Comparison of ENCODE assay signal across 8 cellular contexts in genomic region chr20:63653041-63653973, GRCh38. TPM values are rescaled to one million over a fixed set of nuclear protein-coding genes. Genes with fewer than 3 reads are reported as not detected.
A peak's percentile ranks its signal among the peaks of the same experiment; 100 is the strongest.
DNase-seq lines count a peak whose midpoint lies in the region; ATAC-seq and TF ChIP-seq lines count a peak whose summit lies in the region.

STMN3 (minus strand) TSS chr20:63653424; CDS start chr20:63653345, 79 bp downstream.

- no peaks in the 10 kb centered on the region for H3K36me3 Mint-ChIP-seq in endodermal cell (ENCODE audit: low read depth)

- peak within 1 kb of the TSS; percentile 89 for H3K9ac ChIP-seq in BLaER1
- H3K9ac ChIP-seq in HUES48 (ENCODE audit: low read depth, low read length), result peak within 1 kb of the TSS; percentile 56
- H3K9ac ChIP-seq in endodermal cell (ENCODE audit: extremely low read depth, low read length, poor library complexity, severe bottlenecking), result no peak within 1 kb of the TSS

- peak within 1 kb of the TSS; percentile 99 for H3K4me2 ChIP-seq in BLaER1

- peaks cover 68% of the 10 kb centered on the region for H3K4me1 ChIP-seq in BLaER1
- H3K4me1 ChIP-seq in HUES48 (ENCODE audit: control insufficient read depth, insufficient read depth, low read length), result peaks cover 8% of the 10 kb centered on the region
- no peaks in the 10 kb centered on the region for H3K4me1 ChIP-seq in endodermal cell (ENCODE audit: control insufficient read depth, insufficient read depth, low read length)

- H3K27ac ChIP-seq in BLaER1, result peak within 1 kb of the TSS; percentile 96
- H3K27ac ChIP-seq in HUES48 (ENCODE audit: low read depth, low read length), result peak within 1 kb of the TSS; percentile 89
- H3K27ac ChIP-seq in endodermal cell (ENCODE audit: low read depth, low read length), result peak within 1 kb of the TSS; percentile 89

- peaks cover 5% of the 10 kb centered on the region for H3K4me1 Mint-ChIP-seq in endodermal cell

- H3K36me3 ChIP-seq in BLaER1 (peaks cover 11% of the 10 kb centered on the region), HUES48 (ENCODE audit: control insufficient read depth, insufficient read depth, low read length) (no peaks in the 10 kb centered on the region), endodermal cell (ENCODE audit: control insufficient read depth, insufficient read depth, low read length) (no peaks in the 10 kb centered on the region)

- no peaks in the 10 kb centered on the region for H3K27me3 ChIP-seq in BLaER1
- peaks cover 9% of the 10 kb centered on the region; the same call in 1 of the 2 replicates for H3K27me3 ChIP-seq in HUES48 (ENCODE audit: control insufficient read depth, insufficient read depth, low read length)
- peaks cover 19% of the 10 kb centered on the region for H3K27me3 ChIP-seq in endodermal cell (ENCODE audit: control insufficient read depth, insufficient read depth, low read length, poor library complexity, severe bottlenecking)

- H3K27me3 Mint-ChIP-seq in endodermal cell (ENCODE audit: insufficient read depth), result peaks cover 21% of the 10 kb centered on the region

- H3K4me3 ChIP-seq in BLaER1, result peak within 1 kb of the TSS; percentile 97
- peak within 1 kb of the TSS; percentile 76 for H3K4me3 ChIP-seq in HUES48 (ENCODE audit: low read depth, low read length)
- H3K4me3 ChIP-seq in endodermal cell (ENCODE audit: low read length), result peak within 1 kb of the TSS; percentile 73

- peak; percentile 94 for DNase-seq in NOMO-1 treated with dmso at 0.1 percent for 144 hours (lab: John Stamatoyannopoulos, UW; ENCODE audit: unreplicated experiment)
- peak; percentile 56 for DNase-seq in activated T-cell treated with anti-CD3 and anti-CD28 coated beads for 1 hour (ENCODE audit: low read depth)
- peak; percentile 99 for DNase-seq in endodermal cell
- DNase-seq in medulla oblongata (ENCODE audit: extremely low spot score), result peak; percentile 86
- DNase-seq in stimulated activated CD4-positive, alpha-beta T cell treated with anti-CD3 and anti-CD28 coated beads, Interleukin-4, amount 100 ng/mL, for 48 hours (ENCODE audit: low read depth in 2 of 2), result peak; percentile 58 to 67

- H3K9me3 Mint-ChIP-seq in endodermal cell, result no peaks in the 10 kb centered on the region

- WGBS in endodermal cell (ENCODE audit: insufficient coverage in 1 of 2, insufficient read length in 1 of 2), 2 experiments, result 0 to 1% methylated on average over 6 to 56 of the region's 73 CpGs

- no peak for TF ChIP-seq CTCF in endodermal cell (conservative IDR thresholded peaks at IDR 0.05)

- H3K9me3 ChIP-seq in BLaER1, result no peaks in the 10 kb centered on the region
- no peaks in the 10 kb centered on the region for H3K9me3 ChIP-seq in HUES48 (ENCODE audit: control insufficient read depth, insufficient read depth, low read length)
- no peaks in the 10 kb centered on the region for H3K9me3 ChIP-seq in endodermal cell (ENCODE audit: control insufficient read depth, low read length)

- H3K4me3 Mint-ChIP-seq in endodermal cell, result peak within 1 kb of the TSS; percentile 51

- peak within 1 kb of the TSS; percentile 61 for H3K27ac Mint-ChIP-seq in endodermal cell

- H4K20me1 ChIP-seq in BLaER1, result peaks cover 40% of the 10 kb centered on the region

- ATAC-seq in HG03457 (IDR thresholded peaks at IDR 0.05; ENCODE audit: unreplicated experiment), result no peak

RNA-seq across cellular contexts. Expression of gene STMN3, which starts in this region (rescaled TPM):
- 10 to 100 TPM in 1 of 2 donors, 1 to 10 TPM in 1; 6.7 to 18.3 TPM for total RNA-seq in endodermal cell
- 52.0 TPM for polyA plus RNA-seq in endodermal cell (2013, experiment 1 of 2)
- polyA plus RNA-seq in endodermal cell (2013, experiment 2 of 2), result 47.9 TPM
